In genomic region chr11:57711414-57712255, GRCh38 we compare ENCODE assay signal across 8 cellular contexts. TPM values are rescaled to one million over a fixed set of nuclear protein-coding genes. Genes with fewer than 3 reads are reported as not detected.
DNase-seq lines count a peak whose midpoint lies in the region; ATAC-seq and TF ChIP-seq lines count a peak whose summit lies in the region.

Gene MED19 (minus strand): TSS chr11:57712215. CDS start chr11:57712179, 36 bp downstream.

- TF ChIP-seq POLR2A in right lobe of liver (IDR thresholded peaks at IDR 0.05): peak; percentile 44

- ATAC-seq in GM19043 (IDR thresholded peaks at IDR 0.05; ENCODE audit: low read depth, unreplicated experiment) (peak; percentile 30), HG03432 (IDR thresholded peaks at IDR 0.05; ENCODE audit: unreplicated experiment) (peak; percentile 49), right lobe of liver (peak; percentile 70 to 78 (median 74))

- no peaks in the 10 kb centered on the region for H3K36me3 ChIP-seq in right lobe of liver

- intact Hi-C loops in right lobe of liver (cut with DNase I): no loop called here

- no peak for TF ChIP-seq CTCF in AG09309 (IDR thresholded peaks at IDR 0.05; ENCODE audit: control insufficient read depth, insufficient read depth, low read depth, low read length, missing control alignments)
- no peak for TF ChIP-seq CTCF in right lobe of liver (IDR thresholded peaks at IDR 0.05)

- peak within 1 kb of the TSS; percentile 92 for H3K4me3 ChIP-seq in AG09309 (ENCODE audit: control insufficient read depth, low read depth, low read length)
- peak within 1 kb of the TSS; percentile 78 to 98 (median 90) for H3K4me3 ChIP-seq in right lobe of liver

- H3K9me3 ChIP-seq in right lobe of liver: no peaks in the 10 kb centered on the region

- WGBS in right lobe of liver (ENCODE audit: insufficient coverage, low coverage, low lambda C conversion rate, missing lambda C conversion rate): 16% methylated on average over 15 of the region's 51 CpGs

- H3K4me1 ChIP-seq in right lobe of liver: peaks cover 0 to 33% (median 14%) of the 10 kb centered on the region in 4 donors

- no peaks in the 10 kb centered on the region for H3K27me3 ChIP-seq in right lobe of liver

- DNase-seq in AG09309 (ENCODE audit: low read depth) (peak; percentile 29), NCI-H460 (ENCODE audit: extremely low read depth, low read depth) (peak; percentile 44), cortex of kidney (lab: John Stamatoyannopoulos, UW) (peak; percentile 9), right lobe of liver (peak; percentile 80 to 90 (median 88))
- DNase-seq in activated CD4-positive, alpha-beta T cell treated with anti-CD3 and anti-CD28 coated beads for 48 hours: peak; percentile 84
- peak; percentile 57 to 75 for DNase-seq in stimulated activated CD4-positive, alpha-beta T cell treated with anti-CD3 and anti-CD28 coated beads, Interleukin-4, amount 100 ng/mL, for 4 hours

- H3K27ac ChIP-seq in right lobe of liver: peak within 1 kb of the TSS; percentile 58 to 81 (median 64)

RNA-seq across cellular contexts. Expression of gene MED19, which starts in this region (rescaled TPM):
- 22.5 and 23.1 TPM in 2 replicates for total RNA-seq in NCI-H460 (2014; rRNA removed; shearing (Covaris generic))
- polyA plus RNA-seq in NCI-H460 (2014; cell fraction: nucleus; rRNA removed): 12.0 and 13.0 TPM in 2 replicates
- 1 to 10 TPM; 5.7 to 8.7 (median 6.3) TPM for total RNA-seq in right lobe of liver

Comparison
In these comparisons a context has a peak if more than half of its experiments do, and no peak if none do; other contexts are left out.
1. Peak in every context shown above with its lines: DNase-seq, ATAC-seq, H3K4me3 ChIP-seq and H3K27ac ChIP-seq.
2. DNase-seq: peak in every context shown above with its lines; median percentile 88 in right lobe of liver; 84 in activated CD4-positive, alpha-beta T cell treated with anti-CD3 and anti-CD28 coated beads for 48 hours; 66 in stimulated activated CD4-positive, alpha-beta T cell treated with anti-CD3 and anti-CD28 coated beads, Interleukin-4, amount 100 ng/mL, for 4 hours; 44 in NCI-H460; 29 in AG09309; 9 in cortex of kidney.